35 cellular contexts compared by ENCODE assay signal in the genomic region with DNA sequence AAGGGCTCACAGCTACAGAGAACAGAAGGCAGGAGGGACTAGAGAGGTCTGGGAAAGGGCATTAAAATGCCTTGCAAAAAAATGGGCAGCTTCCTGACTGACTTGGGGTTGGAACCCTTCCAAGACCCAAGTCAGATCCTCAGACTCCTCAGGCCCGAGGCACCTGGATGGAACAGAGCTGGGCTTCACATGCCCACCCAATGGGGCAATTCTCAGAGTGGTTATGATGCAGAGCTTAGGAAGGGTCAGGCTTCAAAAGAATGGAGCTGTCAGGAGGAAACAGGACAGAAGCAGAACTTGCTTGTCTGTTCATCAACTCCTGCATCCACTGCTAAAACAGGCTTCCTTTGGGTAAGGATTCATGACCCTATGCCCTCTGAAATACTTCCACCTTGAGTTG. TPM values are rescaled to one million over a fixed set of nuclear protein-coding genes. Genes with fewer than 3 reads are reported as not detected.
"Had no signal": no experiment of that assay in that cellular context is flagged by ENCODE, and none has a peak within 500 bp of the region (broad histone marks: within the 10 kb centered on the region; RNA-seq: fewer than 3 reads in every experiment).

No MANE protein-coding gene starts in this region.

- H3K4me3 ChIP-seq: heart left ventricle, left lung, mucosa of descending colon, right atrium auricular region, smooth muscle cell, upper lobe of left lung, vagina had no signal

- H3K36me3 Mint-ChIP-seq: neural progenitor cell; stimulated activated memory B cell treated with anti-CD40 and anti-IgM and Interleukin-4, amounts not matched to agents 10 μg/mL and 1 μg/mL and 100 μg/mL, for 72 hours had no signal

- H3K27ac Mint-ChIP-seq: activated naive CD4-positive, alpha-beta T cell treated with anti-CD3 and anti-CD28 coated beads for 36 hours; endodermal cell; neural progenitor cell; stimulated activated memory B cell treated with anti-CD40 and anti-IgM and Interleukin-4, amounts not matched to agents 10 μg/mL and 1 μg/mL and 100 μg/mL, for 72 hours had no signal

- DNase-seq: activated CD4-positive, alpha-beta T cell treated with anti-CD3 and anti-CD28 coated beads for 48 hours; activated CD4-positive, alpha-beta T cell treated with anti-CD3 and anti-CD28 coated beads, Interleukin-2, amount 50 U/mL, for 48 hours; activated CD8-positive, alpha-beta memory T cell treated with anti-CD3 and anti-CD28 coated beads for 24 hours; activated effector memory CD4-positive, alpha-beta T cell treated with Interleukin-2 at 50 U/mL for 16 hours; activated naive CD4-positive, alpha-beta T cell treated with anti-CD3 and anti-CD28 coated beads for 36 hours; activated naive CD8-positive, alpha-beta T cell treated with anti-CD3 and anti-CD28 coated beads, Interleukin-2, amount 50 U/mL, for 24 hours; central memory CD4-positive, alpha-beta T cell; foreskin keratinocyte; heart left ventricle; left lung; lower lobe of right lung; mesendoderm; mucosa of descending colon; occipital lobe; stimulated activated CD4-positive, alpha-beta T cell treated with anti-CD3 and anti-CD28 coated beads, Interleukin-1b, Interleukin-23, amount 100 ng/mL, for 48 hours; stimulated activated CD4-positive, alpha-beta T cell treated with anti-CD3 and anti-CD28 coated beads, Interleukin-4, amount 100 ng/mL, for 4 hours; stimulated activated CD8-positive, alpha-beta memory T cell treated with anti-CD3 and anti-CD28 coated beads, Interleukin-4, amount 100 ng/mL, for 48 hours; stimulated activated naive CD8-positive, alpha-beta T cell treated with anti-CD3 and anti-CD28 coated beads, Interleukin-15, amount 100 ng/mL, for 72 hours; substantia nigra; T-helper 17 cell; T1000; upper lobe of left lung; WERI-Rb-1 had no signal

- H3K9me3 ChIP-seq: breast epithelium, heart left ventricle, left lung, lower lobe of right lung, mucosa of descending colon, right atrium auricular region, upper lobe of left lung, vagina had no signal

- ATAC-seq: activated CD4-positive, CD25-positive, alpha-beta regulatory T cell treated with anti-CD3 and anti-CD28 coated beads, Interleukin-2, amount 50 U/mL, for 24 hours; activated naive CD8-positive, alpha-beta T cell treated with anti-CD3 and anti-CD28 coated beads, Interleukin-2, amount 50 U/mL, for 24 hours; esophagus mucosa; foreskin keratinocyte; heart left ventricle; left lung; lower lobe of right lung; mucosa of descending colon; stimulated activated memory B cell treated with anti-CD40 and anti-IgM and Interleukin-4, amounts not matched to agents 10 μg/mL and 1 μg/mL and 100 μg/mL, for 72 hours; stimulated activated naive CD8-positive, alpha-beta T cell treated with anti-CD3 and anti-CD28 coated beads, Interleukin-15, amount 100 ng/mL, for 72 hours; T-helper 17 cell had no signal

- H3K27me3 ChIP-seq: right atrium auricular region, vagina had no signal

- H3K4me1 ChIP-seq: breast epithelium had no signal

- H3K9me3 Mint-ChIP-seq: activated naive CD4-positive, alpha-beta T cell treated with anti-CD3 and anti-CD28 coated beads for 36 hours; activated naive CD8-positive, alpha-beta T cell treated with anti-CD3 and anti-CD28 coated beads, Interleukin-2, amount 50 U/mL, for 24 hours; endodermal cell; neural progenitor cell; stimulated activated memory B cell treated with anti-CD40 and anti-IgM and Interleukin-4, amounts not matched to agents 10 μg/mL and 1 μg/mL and 100 μg/mL, for 72 hours; stimulated activated naive CD8-positive, alpha-beta T cell treated with anti-CD3 and anti-CD28 coated beads, Interleukin-15, amount 100 ng/mL, for 72 hours had no signal

- H3K27ac ChIP-seq: breast epithelium, foreskin keratinocyte, heart left ventricle, left lung, lower lobe of right lung, neural progenitor cell, parathyroid adenoma, right atrium auricular region, upper lobe of left lung, vagina, WERI-Rb-1 had no signal

- H3K36me3 ChIP-seq: breast epithelium, heart left ventricle, left lung, lower lobe of right lung, neural progenitor cell, right atrium auricular region, upper lobe of left lung, vagina, WERI-Rb-1 had no signal

- H3K4me3 Mint-ChIP-seq: activated naive CD8-positive, alpha-beta T cell treated with anti-CD3 and anti-CD28 coated beads, Interleukin-2, amount 50 U/mL, for 24 hours had no signal

- H3K27me3 Mint-ChIP-seq: activated naive CD8-positive, alpha-beta T cell treated with anti-CD3 and anti-CD28 coated beads, Interleukin-2, amount 50 U/mL, for 24 hours had no signal

RNA-seq across cellular contexts. Expression of gene KRT1, which starts 9.7 kb away (rescaled TPM):
- total RNA-seq: activated naive CD4-positive, alpha-beta T cell treated with anti-CD3 and anti-CD28 coated beads for 36 hours; breast epithelium; endodermal cell; myocyte; pulmonary artery endothelial cell; right atrium auricular region had no signal
- polyA plus RNA-seq: heart left ventricle had no signal

RNA-seq across cellular contexts. Expression of gene KRT77, which starts 13.4 kb away (rescaled TPM):
- total RNA-seq: activated naive CD4-positive, alpha-beta T cell treated with anti-CD3 and anti-CD28 coated beads for 36 hours; endodermal cell; esophagus mucosa; foreskin keratinocyte; heart left ventricle; left lung; lower lobe of right lung; mucosa of descending colon; myocyte; occipital lobe; pulmonary artery endothelial cell; right atrium auricular region; T-helper 17 cell; upper lobe of left lung had no signal
- polyA plus RNA-seq: heart left ventricle, smooth muscle cell had no signal

RNA-seq across cellular contexts. Expression of gene KRT2, which starts 37.9 kb away (rescaled TPM):
- total RNA-seq: activated naive CD4-positive, alpha-beta T cell treated with anti-CD3 and anti-CD28 coated beads for 36 hours; breast epithelium; endodermal cell; esophagus mucosa; foreskin keratinocyte; heart left ventricle; left lung; lower lobe of right lung; myocyte; occipital lobe; pulmonary artery endothelial cell; right atrium auricular region; smooth muscle cell; T-helper 17 cell; upper lobe of left lung had no signal
- polyA plus RNA-seq: foreskin keratinocyte, heart left ventricle, smooth muscle cell had no signal
